ENCODE assay signal across 14 cellular contexts in the genomic region with DNA sequence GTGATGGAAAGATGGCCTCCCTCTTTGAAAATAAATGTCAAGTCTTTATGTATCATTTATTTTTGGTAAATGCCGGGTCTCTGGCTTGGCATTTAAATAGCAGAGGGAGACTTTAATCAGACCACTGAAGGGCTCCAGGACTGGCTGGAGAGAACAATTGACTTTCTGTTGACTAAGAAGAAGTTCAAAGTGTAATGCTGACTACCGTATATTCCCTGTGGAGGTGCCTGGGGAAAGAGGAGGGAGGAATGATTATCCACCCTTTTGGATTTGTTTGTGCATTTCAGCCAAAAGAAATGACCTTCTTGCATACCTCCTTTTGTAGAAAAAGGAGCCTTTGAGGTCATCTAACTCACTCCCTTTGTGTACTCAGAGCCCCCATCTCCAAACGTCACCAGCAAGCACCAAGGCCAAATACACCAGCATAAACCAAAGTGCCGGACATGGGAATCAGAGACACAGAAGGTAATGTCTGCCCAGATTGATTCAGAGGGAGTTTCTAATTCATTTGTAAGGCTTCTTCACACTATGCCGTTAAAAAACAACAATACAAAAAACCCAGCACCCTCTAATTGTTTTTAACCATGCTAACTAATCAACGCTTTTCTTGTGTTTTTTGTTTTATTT.
A peak's percentile ranks its signal among the peaks of the same experiment; 100 is the strongest.
DNase-seq lines count a peak whose midpoint lies in the region; ATAC-seq and TF ChIP-seq lines count a peak whose summit lies in the region.
"Had no signal": no experiment of that assay in that cellular context is flagged by ENCODE, and none has a peak within 500 bp of the region (broad histone marks: within the 10 kb centered on the region; RNA-seq: fewer than 3 reads in every experiment).

No MANE protein-coding gene starts in this region.

- no peak for DNase-seq in activated naive CD8-positive, alpha-beta T cell treated with anti-CD3 and anti-CD28 coated beads, Interleukin-2, amount 10 ng/mL, durations not matched to agents 7 days and 5 days
- no peak for DNase-seq in activated naive CD8-positive, alpha-beta T cell treated with anti-CD3 and anti-CD28 coated beads, Interleukin-2, amount 50 U/mL, for 24 hours
- DNase-seq in NCI-H146 (lab: John Stamatoyannopoulos, UW) (peak; percentile 32), ecto neural progenitor cell (ENCODE audit: low spot score) (peak; percentile 5), SJCRH30 (no peak), left cardiac atrium (no peak), PC-3 (no peak)
- DNase-seq: C1 segment of cervical spinal cord; CD4-positive, alpha-beta T cell; DMS79 treated with DMSO at 0.1 percent for 48 hours; GDM1; H7 had no signal

- no peak overlapping the region for H3K4me3 ChIP-seq in SJCRH30
- no peak overlapping the region for H3K4me3 ChIP-seq in PC-3 (ENCODE audit: low read length)
- H3K4me3 ChIP-seq: GM23338 had no signal

- no peak overlapping the region for H3K9ac ChIP-seq in PC-3 (ENCODE audit: low read length)

- H3K4me1 Mint-ChIP-seq in activated naive CD8-positive, alpha-beta T cell treated with anti-CD3 and anti-CD28 coated beads, Interleukin-2, amount 10 ng/mL, durations not matched to agents 7 days and 5 days = peaks cover 42% of the 10 kb centered on the region
- H3K4me1 Mint-ChIP-seq in activated naive CD8-positive, alpha-beta T cell treated with anti-CD3 and anti-CD28 coated beads, Interleukin-2, amount 50 U/mL, for 24 hours = no peaks in the 10 kb centered on the region
- H3K4me1 Mint-ChIP-seq: B cell had no signal

- no peak overlapping the region for H3K27ac ChIP-seq in SJCRH30
- no peak overlapping the region for H3K27ac ChIP-seq in PC-3 (ENCODE audit: low read length)

- CTCF ChIA-PET in PC-3 (lab: Charles Lee) = no interaction called here

- peaks cover 23% of the 10 kb centered on the region for H3K36me3 Mint-ChIP-seq in activated naive CD8-positive, alpha-beta T cell treated with anti-CD3 and anti-CD28 coated beads, Interleukin-2, amount 10 ng/mL, durations not matched to agents 7 days and 5 days
- no peaks in the 10 kb centered on the region for H3K36me3 Mint-ChIP-seq in activated naive CD8-positive, alpha-beta T cell treated with anti-CD3 and anti-CD28 coated beads, Interleukin-2, amount 50 U/mL, for 24 hours (ENCODE audit: low read depth)

- H3K9me2 ChIP-seq in PC-3 (replicated peaks; ENCODE audit: low read length) = no peaks in the 10 kb centered on the region

- no peak overlapping the region for H3K4me2 ChIP-seq in PC-3 (ENCODE audit: low read length)
- H3K4me2 ChIP-seq: GM23338 had no signal

- intact Hi-C loops in left cardiac atrium (cut with DNase I) (no loop called here), PC-3 (cut with micrococcal nuclease) (no loop called here)

- ATAC-seq in activated naive CD8-positive, alpha-beta T cell treated with anti-CD3 and anti-CD28 coated beads, Interleukin-2, amount 10 ng/mL, durations not matched to agents 7 days and 5 days (ENCODE audit: low read depth) = no peak
- ATAC-seq in activated naive CD8-positive, alpha-beta T cell treated with anti-CD3 and anti-CD28 coated beads, Interleukin-2, amount 50 U/mL, for 24 hours = no peak
- ATAC-seq in left cardiac atrium (no peak), PC-3 (no peak)
- ATAC-seq: GM23338 had no signal

- H3K9me3 Mint-ChIP-seq in activated naive CD8-positive, alpha-beta T cell treated with anti-CD3 and anti-CD28 coated beads, Interleukin-2, amount 10 ng/mL, durations not matched to agents 7 days and 5 days = peaks cover 14% of the 10 kb centered on the region
- H3K9me3 Mint-ChIP-seq in activated naive CD8-positive, alpha-beta T cell treated with anti-CD3 and anti-CD28 coated beads, Interleukin-2, amount 50 U/mL, for 24 hours = peaks cover 11% of the 10 kb centered on the region

- no peak for TF ChIP-seq CTCF in PC-3 (conservative IDR thresholded peaks at IDR 0.05; ENCODE audit: low read depth, low read length)

- H3K36me3 ChIP-seq in SJCRH30 (no peaks in the 10 kb centered on the region), PC-3 (ENCODE audit: low read depth, low read length) (no peaks in the 10 kb centered on the region)

- BruUV-seq in PC-3 (replicated peaks; lab: Mats Ljungman, UMichigan) = no TSS peak

- no peaks in the 10 kb centered on the region for H3K79me2 ChIP-seq in PC-3 (ENCODE audit: low read length)

- H3K4me1 ChIP-seq in SJCRH30 (peaks cover 4% of the 10 kb centered on the region; the same call in 1 of the 2 replicates), PC-3 (ENCODE audit: insufficient read depth, low read length) (peaks cover 15% of the 10 kb centered on the region)

- H2AFZ ChIP-seq in PC-3 (ENCODE audit: low read length) = no peak overlapping the region
- H2AFZ ChIP-seq: GM23338 had no signal

- no peaks in the 10 kb centered on the region for H3K27me3 ChIP-seq in SJCRH30
- no peaks in the 10 kb centered on the region for H3K27me3 ChIP-seq in PC-3 (ENCODE audit: low read length)

- POLR2A ChIA-PET in activated naive CD8-positive, alpha-beta T cell treated with anti-CD3 and anti-CD28 coated beads, Interleukin-2, amount 10 ng/mL, durations not matched to agents 7 days and 5 days (lab: Charles Lee) = no interaction called here
- POLR2A ChIA-PET in PC-3 (lab: Charles Lee; ENCODE audit: unreplicated experiment) = no interaction called here

- no peaks in the 10 kb centered on the region for H3K9me3 ChIP-seq in SJCRH30 (replicated peaks)
- H3K9me3 ChIP-seq in PC-3 (ENCODE audit: low read length) = no peaks in the 10 kb centered on the region

- no peaks in the 10 kb centered on the region for H3F3A ChIP-seq in PC-3 (ENCODE audit: low read length, unreplicated experiment)

- no peak overlapping the region for H3K4me3 Mint-ChIP-seq in activated naive CD8-positive, alpha-beta T cell treated with anti-CD3 and anti-CD28 coated beads, Interleukin-2, amount 10 ng/mL, durations not matched to agents 7 days and 5 days
- H3K4me3 Mint-ChIP-seq in activated naive CD8-positive, alpha-beta T cell treated with anti-CD3 and anti-CD28 coated beads, Interleukin-2, amount 50 U/mL, for 24 hours = no peak overlapping the region
- H3K4me3 Mint-ChIP-seq: B cell; CD4-positive, alpha-beta T cell; GM23338 had no signal

- peaks cover 33% of the 10 kb centered on the region for H3K27me3 Mint-ChIP-seq in activated naive CD8-positive, alpha-beta T cell treated with anti-CD3 and anti-CD28 coated beads, Interleukin-2, amount 10 ng/mL, durations not matched to agents 7 days and 5 days
- peaks cover 18% of the 10 kb centered on the region for H3K27me3 Mint-ChIP-seq in activated naive CD8-positive, alpha-beta T cell treated with anti-CD3 and anti-CD28 coated beads, Interleukin-2, amount 50 U/mL, for 24 hours

- H4K20me1 ChIP-seq in PC-3 (ENCODE audit: low read length) = no peaks in the 10 kb centered on the region

- peak overlapping the region; percentile 72 for H3K27ac Mint-ChIP-seq in activated naive CD8-positive, alpha-beta T cell treated with anti-CD3 and anti-CD28 coated beads, Interleukin-2, amount 10 ng/mL, durations not matched to agents 7 days and 5 days
- H3K27ac Mint-ChIP-seq in activated naive CD8-positive, alpha-beta T cell treated with anti-CD3 and anti-CD28 coated beads, Interleukin-2, amount 50 U/mL, for 24 hours = no peak overlapping the region
- H3K27ac Mint-ChIP-seq: B cell; CD4-positive, alpha-beta T cell; GM23338 had no signal

Comparison
In these comparisons a context has a peak if more than half of its experiments do, and no peak if none do; other contexts are left out.
1. DNase-seq: peak in NCI-H146 (single experiment) and ecto neural progenitor cell (single experiment); none in activated naive CD8-positive, alpha-beta T cell treated with anti-CD3 and anti-CD28 coated beads, Interleukin-2, amount 10 ng/mL, durations not matched to agents 7 days and 5 days (single experiment), activated naive CD8-positive, alpha-beta T cell treated with anti-CD3 and anti-CD28 coated beads, Interleukin-2, amount 50 U/mL, for 24 hours (single experiment), SJCRH30 (0 of 2), left cardiac atrium (single experiment) and PC-3 (single experiment).